Comparison of ENCODE assay signal across 7 cellular contexts in genomic region chr16:1232049-1232748, GRCh38. TPM values are rescaled to one million over a fixed set of nuclear protein-coding genes. Genes with fewer than 3 reads are reported as not detected.
"Had no signal": no experiment of that assay in that cellular context is flagged by ENCODE, and none has a peak within 500 bp of the region (broad histone marks: within the 10 kb centered on the region; RNA-seq: fewer than 3 reads in every experiment).

No MANE protein-coding gene starts in this region.

RNA-seq across cellular contexts. Expression of gene TPSB2, which starts 2.2 kb away (rescaled TPM):
- total RNA-seq: activated CD4-positive, alpha-beta T cell treated with anti-CD3 and anti-CD28 coated beads, Interleukin-2, amount 10 ng/mL, durations not matched to agents 24 days and 14 days; astrocyte; LHCN-M2; M059J; SJCRH30; T-helper 1 cell treated with Interleukin-12 subunit alpha and Interleukin-12 subunit beta and Interleukin-4 antibody, amounts not matched to agents 30 ng/mL and 1 ng/mL, for 36 hours had no signal
- polyA plus RNA-seq: SK-N-SH had no signal

RNA-seq across cellular contexts. Expression of gene TPSG1, which starts 7.1 kb away (rescaled TPM):
- total RNA-seq: activated CD4-positive, alpha-beta T cell treated with anti-CD3 and anti-CD28 coated beads, Interleukin-2, amount 10 ng/mL, durations not matched to agents 24 days and 14 days; astrocyte; LHCN-M2; M059J; SJCRH30; T-helper 1 cell treated with Interleukin-12 subunit alpha and Interleukin-12 subunit beta and Interleukin-4 antibody, amounts not matched to agents 30 ng/mL and 1 ng/mL, for 36 hours had no signal
- polyA plus RNA-seq: SK-N-SH had no signal

RNA-seq across cellular contexts. Expression of gene TPSAB1, which starts 8.3 kb away (rescaled TPM):
- total RNA-seq: activated CD4-positive, alpha-beta T cell treated with anti-CD3 and anti-CD28 coated beads, Interleukin-2, amount 10 ng/mL, durations not matched to agents 24 days and 14 days; astrocyte; LHCN-M2; M059J; SJCRH30; T-helper 1 cell treated with Interleukin-12 subunit alpha and Interleukin-12 subunit beta and Interleukin-4 antibody, amounts not matched to agents 30 ng/mL and 1 ng/mL, for 36 hours had no signal
- polyA plus RNA-seq: SK-N-SH had no signal

RNA-seq across cellular contexts. Expression of gene TPSD1, which starts 23.7 kb away (rescaled TPM):
- total RNA-seq: activated CD4-positive, alpha-beta T cell treated with anti-CD3 and anti-CD28 coated beads, Interleukin-2, amount 10 ng/mL, durations not matched to agents 24 days and 14 days; astrocyte; LHCN-M2; M059J; SJCRH30; T-helper 1 cell treated with Interleukin-12 subunit alpha and Interleukin-12 subunit beta and Interleukin-4 antibody, amounts not matched to agents 30 ng/mL and 1 ng/mL, for 36 hours had no signal
- polyA plus RNA-seq: SK-N-SH had no signal
